In genomic region chr16:71711789-71712188, GRCh38 we compare ENCODE assay signal across 3 cellular contexts.
TF ChIP-seq lines count a peak whose summit lies in the region.

No MANE protein-coding gene starts in this region.

TF ChIP-seq in GM12891, 5 proteins besides CTCF, POLR2A, EP300 and RAD21:
- TF ChIP-seq SPI1 (IDR thresholded peaks at IDR 0.05; ENCODE audit: low read depth, low read length) (peak; percentile 68), PAX5 (IDR thresholded peaks at IDR 0.05; ENCODE audit: insufficient read depth, low read length, severe bottlenecking) (no peak)

TF ChIP-seq in GM23338, 12 proteins besides CTCF, POLR2A, EP300 and RAD21:
- TF ChIP-seq STAT1 (IDR thresholded peaks at IDR 0.05; ENCODE audit: unreplicated experiment) (no peak), ZNF462 (CRISPR knock-in tag; IDR thresholded peaks at IDR 0.05) (no peak), ZNF331 (CRISPR knock-in tag; IDR thresholded peaks at IDR 0.05; ENCODE audit: low read depth) (no peak), EZH2 (IDR thresholded peaks at IDR 0.05; ENCODE audit: low read depth, unreplicated experiment) (no peak), POLR2AphosphoS5 (IDR thresholded peaks at IDR 0.05; ENCODE audit: low read depth) (no peak), JUNB (IDR thresholded peaks at IDR 0.05; ENCODE audit: unreplicated experiment) (no peak), ZNF114 (CRISPR knock-in tag; IDR thresholded peaks at IDR 0.05) (no peak), CREB1 (CRISPR knock-in tag; IDR thresholded peaks at IDR 0.05; ENCODE audit: low read depth) (no peak), ETS1 (IDR thresholded peaks at IDR 0.05) (no peak), EZH2phosphoT487 (IDR thresholded peaks at IDR 0.05; ENCODE audit: unreplicated experiment) (no peak), NANOG (IDR thresholded peaks at IDR 0.05; ENCODE audit: borderline replicate concordance) (no peak)
- TF ChIP-seq, protein P1, sequence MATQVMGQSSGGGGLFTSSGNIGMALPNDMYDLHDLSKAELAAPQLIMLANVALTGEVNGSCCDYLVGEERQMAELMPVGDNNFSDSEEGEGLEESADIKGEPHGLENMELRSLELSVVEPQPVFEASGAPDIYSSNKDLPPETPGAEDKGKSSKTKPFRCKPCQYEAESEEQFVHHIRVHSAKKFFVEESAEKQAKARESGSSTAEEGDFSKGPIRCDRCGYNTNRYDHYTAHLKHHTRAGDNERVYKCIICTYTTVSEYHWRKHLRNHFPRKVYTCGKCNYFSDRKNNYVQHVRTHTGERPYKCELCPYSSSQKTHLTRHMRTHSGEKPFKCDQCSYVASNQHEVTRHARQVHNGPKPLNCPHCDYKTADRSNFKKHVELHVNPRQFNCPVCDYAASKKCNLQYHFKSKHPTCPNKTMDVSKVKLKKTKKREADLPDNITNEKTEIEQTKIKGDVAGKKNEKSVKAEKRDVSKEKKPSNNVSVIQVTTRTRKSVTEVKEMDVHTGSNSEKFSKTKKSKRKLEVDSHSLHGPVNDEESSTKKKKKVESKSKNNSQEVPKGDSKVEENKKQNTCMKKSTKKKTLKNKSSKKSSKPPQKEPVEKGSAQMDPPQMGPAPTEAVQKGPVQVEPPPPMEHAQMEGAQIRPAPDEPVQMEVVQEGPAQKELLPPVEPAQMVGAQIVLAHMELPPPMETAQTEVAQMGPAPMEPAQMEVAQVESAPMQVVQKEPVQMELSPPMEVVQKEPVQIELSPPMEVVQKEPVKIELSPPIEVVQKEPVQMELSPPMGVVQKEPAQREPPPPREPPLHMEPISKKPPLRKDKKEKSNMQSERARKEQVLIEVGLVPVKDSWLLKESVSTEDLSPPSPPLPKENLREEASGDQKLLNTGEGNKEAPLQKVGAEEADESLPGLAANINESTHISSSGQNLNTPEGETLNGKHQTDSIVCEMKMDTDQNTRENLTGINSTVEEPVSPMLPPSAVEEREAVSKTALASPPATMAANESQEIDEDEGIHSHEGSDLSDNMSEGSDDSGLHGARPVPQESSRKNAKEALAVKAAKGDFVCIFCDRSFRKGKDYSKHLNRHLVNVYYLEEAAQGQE (IDR thresholded peaks at IDR 0.05; ENCODE audit: unreplicated experiment), result no peak

TF ChIP-seq in HepG2, 621 proteins besides CTCF, POLR2A, EP300 and RAD21:
- TF ChIP-seq ZNF280D (CRISPR knock-in tag; IDR thresholded peaks at IDR 0.05) (no peak), GPN1 (CRISPR knock-in tag; IDR thresholded peaks at IDR 0.05; ENCODE audit: borderline replicate concordance) (no peak), RCOR2 (CRISPR knock-in tag; IDR thresholded peaks at IDR 0.05) (no peak), HNF4G (IDR thresholded peaks at IDR 0.05; ENCODE audit: borderline replicate concordance, low read depth, low read length) (no peak), HNF4G (CRISPR knock-in tag; IDR thresholded peaks at IDR 0.05; ENCODE audit: borderline replicate concordance, low read depth) (no peak), GABPA (IDR thresholded peaks at IDR 0.05; ENCODE audit: low read depth, low read length) (no peak), GABPA (CRISPR knock-in tag; IDR thresholded peaks at IDR 0.05; ENCODE audit: low read depth) (no peak), ZNF772 (CRISPR knock-in tag; IDR thresholded peaks at IDR 0.05) (no peak), FLYWCH1 (CRISPR knock-in tag; IDR thresholded peaks at IDR 0.05) (no peak), SIX4 (CRISPR knock-in tag; IDR thresholded peaks at IDR 0.05) (no peak), ZNF207 (IDR thresholded peaks at IDR 0.05; ENCODE audit: borderline replicate concordance) (no peak)
TF ChIP-seq in HepG2: peak in this region for 0.
